ENCODE assay signal across 2 cellular contexts in the genomic region with DNA sequence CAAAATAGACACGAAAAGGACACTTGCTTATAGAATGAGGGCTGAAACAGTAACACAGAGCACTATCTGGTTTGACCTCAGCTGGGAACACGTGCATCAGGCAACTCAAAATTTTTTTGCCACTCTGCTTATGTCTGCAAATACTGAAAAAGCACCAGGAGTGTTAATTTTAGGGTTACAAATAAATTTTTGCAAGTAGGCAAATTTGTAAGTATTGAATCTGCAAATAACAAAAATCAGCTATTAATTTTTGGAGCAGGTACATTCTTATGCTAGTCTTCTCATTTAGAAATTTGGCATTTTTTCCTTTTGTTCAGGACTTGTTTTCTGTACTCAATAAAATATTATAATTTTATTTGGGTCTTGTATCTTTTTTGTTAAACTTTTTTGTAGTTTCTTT.
TF ChIP-seq lines count a peak whose summit lies in the region.

No MANE protein-coding gene starts in this region.

TF ChIP-seq in IMR-90, 13 proteins besides CTCF, POLR2A, EP300 and RAD21:
- TF ChIP-seq NFE2L2 (IDR thresholded peaks at IDR 0.05; ENCODE audit: low read depth, low read length) (no peak), MAFK (IDR thresholded peaks at IDR 0.05; ENCODE audit: low read depth, low read length) (peak; percentile 35; the same call in 1 of the 2 replicates)
- TF ChIP-seq, protein P1, sequence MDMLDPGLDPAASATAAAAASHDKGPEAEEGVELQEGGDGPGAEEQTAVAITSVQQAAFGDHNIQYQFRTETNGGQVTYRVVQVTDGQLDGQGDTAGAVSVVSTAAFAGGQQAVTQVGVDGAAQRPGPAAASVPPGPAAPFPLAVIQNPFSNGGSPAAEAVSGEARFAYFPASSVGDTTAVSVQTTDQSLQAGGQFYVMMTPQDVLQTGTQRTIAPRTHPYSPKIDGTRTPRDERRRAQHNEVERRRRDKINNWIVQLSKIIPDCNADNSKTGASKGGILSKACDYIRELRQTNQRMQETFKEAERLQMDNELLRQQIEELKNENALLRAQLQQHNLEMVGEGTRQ (IDR thresholded peaks at IDR 0.05; ENCODE audit: low read depth, low read length): no peak

TF ChIP-seq in K562, 482 proteins besides CTCF, POLR2A, EP300 and RAD21:
- TF ChIP-seq, protein P2, sequence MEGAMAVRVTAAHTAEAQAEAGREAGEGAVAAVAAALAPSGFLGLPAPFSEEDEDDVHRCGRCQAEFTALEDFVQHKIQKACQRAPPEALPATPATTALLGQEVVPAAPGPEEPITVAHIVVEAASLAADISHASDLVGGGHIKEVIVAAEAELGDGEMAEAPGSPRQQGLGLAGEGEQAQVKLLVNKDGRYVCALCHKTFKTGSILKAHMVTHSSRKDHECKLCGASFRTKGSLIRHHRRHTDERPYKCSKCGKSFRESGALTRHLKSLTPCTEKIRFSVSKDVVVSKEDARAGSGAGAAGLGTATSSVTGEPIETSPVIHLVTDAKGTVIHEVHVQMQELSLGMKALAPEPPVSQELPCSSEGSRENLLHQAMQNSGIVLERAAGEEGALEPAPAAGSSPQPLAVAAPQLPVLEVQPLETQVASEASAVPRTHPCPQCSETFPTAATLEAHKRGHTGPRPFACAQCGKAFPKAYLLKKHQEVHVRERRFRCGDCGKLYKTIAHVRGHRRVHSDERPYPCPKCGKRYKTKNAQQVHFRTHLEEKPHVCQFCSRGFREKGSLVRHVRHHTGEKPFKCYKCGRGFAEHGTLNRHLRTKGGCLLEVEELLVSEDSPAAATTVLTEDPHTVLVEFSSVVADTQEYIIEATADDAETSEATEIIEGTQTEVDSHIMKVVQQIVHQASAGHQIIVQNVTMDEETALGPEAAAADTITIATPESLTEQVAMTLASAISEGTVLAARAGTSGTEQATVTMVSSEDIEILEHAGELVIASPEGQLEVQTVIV (CRISPR knock-in tag; IDR thresholded peaks at IDR 0.05; ENCODE audit: borderline replicate concordance): no peak
- 0 out of 2 replicates have a peak, but pooled peaks have one; percentile 35 for TF ChIP-seq ZNF316 (IDR thresholded peaks at IDR 0.05)
TF ChIP-seq in K562: peak in this region for 1.
